1 cellular context compared by ENCODE assay signal in the genomic region with DNA sequence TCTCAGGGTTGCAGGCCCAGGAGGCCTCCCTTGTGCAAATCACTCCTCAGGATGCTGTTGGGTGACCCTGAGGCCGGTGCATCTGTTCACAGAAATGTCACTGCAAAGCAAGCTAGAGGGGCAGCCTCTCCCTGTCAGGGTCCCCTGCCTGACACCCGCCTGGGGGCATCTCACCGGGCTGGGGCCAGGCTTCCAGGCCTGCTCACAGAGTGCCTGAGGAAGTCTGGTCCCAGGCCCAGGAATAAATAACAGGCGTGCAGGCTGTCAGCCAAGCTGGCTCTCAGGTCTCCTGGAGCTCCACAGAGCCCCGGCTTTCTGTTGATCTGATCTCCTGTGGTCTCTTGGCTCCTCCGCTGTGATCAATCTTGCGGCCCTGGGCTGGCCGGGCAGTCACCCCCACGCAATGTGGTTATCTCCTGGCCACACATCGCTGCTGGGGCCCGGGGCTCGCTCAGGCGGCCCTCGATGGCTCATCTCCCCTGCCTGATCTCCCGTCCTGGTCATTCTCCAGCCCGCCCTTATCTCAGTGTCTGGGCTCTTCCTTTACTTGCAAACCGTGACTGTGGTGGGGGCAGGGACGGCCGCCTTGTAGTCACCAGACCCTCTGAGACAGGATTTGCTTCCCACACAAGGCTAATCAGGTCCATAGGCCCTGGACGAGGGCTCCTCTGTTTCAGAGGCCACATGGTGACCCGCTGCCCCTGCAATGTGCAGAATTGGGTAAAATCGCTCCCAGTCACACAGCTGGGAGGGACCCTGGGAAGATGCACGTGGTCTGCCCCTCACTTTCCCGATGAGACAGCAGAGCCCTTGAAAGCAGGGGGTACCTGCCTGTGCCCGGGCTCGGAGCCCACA.
TF ChIP-seq lines count a peak whose summit lies in the region.

No MANE protein-coding gene starts in this region.

TF ChIP-seq in IMR-90, 13 proteins besides CTCF, POLR2A, EP300 and RAD21 (continued from another document):
- TF ChIP-seq ELK1 (IDR thresholded peaks at IDR 0.05; ENCODE audit: borderline replicate concordance, low read depth, low read length), result no peak
TF ChIP-seq in IMR-90: peak in this region for 2.
